ENCODE assay signal across 10 cellular contexts in the genomic region with DNA sequence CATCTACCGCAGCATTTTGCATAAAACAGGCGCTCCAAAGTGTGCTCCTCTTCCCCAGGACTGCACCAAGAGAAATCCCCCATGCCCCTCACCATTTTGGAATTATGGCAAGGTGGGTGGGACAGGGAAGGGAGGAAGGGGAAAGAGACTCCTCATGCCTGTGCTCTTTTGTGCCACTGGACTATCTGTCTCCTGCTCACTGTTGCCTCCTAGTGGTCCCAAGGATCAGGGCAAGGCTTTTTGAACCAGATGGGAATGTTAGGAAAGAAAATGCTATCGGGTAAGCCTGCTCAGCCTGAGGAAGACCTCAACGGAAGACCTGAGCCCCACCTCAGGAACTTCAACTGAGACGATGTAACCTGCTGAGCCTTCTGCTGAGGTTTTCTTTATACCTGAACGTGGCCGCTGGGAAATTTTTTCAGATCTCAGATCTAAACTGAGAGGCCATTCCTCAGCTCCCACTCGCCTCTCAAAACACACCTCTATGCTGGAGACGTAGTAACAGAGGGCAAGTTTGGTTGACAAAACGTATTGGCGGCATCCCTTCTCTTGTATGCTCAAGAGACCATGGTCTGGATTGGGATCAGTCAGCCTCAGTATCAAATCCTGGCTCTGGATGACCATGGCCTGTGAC. TPM values are rescaled to one million over a fixed set of nuclear protein-coding genes. Genes with fewer than 3 reads are reported as not detected.
DNase-seq lines count a peak whose midpoint lies in the region; ATAC-seq and TF ChIP-seq lines count a peak whose summit lies in the region.
"Had no signal": no experiment of that assay in that cellular context is flagged by ENCODE, and none has a peak within 500 bp of the region (broad histone marks: within the 10 kb centered on the region; RNA-seq: fewer than 3 reads in every experiment).

No MANE protein-coding gene starts in this region.

- H4K20me1 ChIP-seq in GM23338 (replicated peaks; ENCODE audit: insufficient read depth): no peaks in the 10 kb centered on the region; the same call in 1 of the 2 replicates

- H3F3A ChIP-seq in GM23338 (replicated peaks; ENCODE audit: low read depth): no peaks in the 10 kb centered on the region

- H3K27ac ChIP-seq in GM23338 (ENCODE audit: low read depth) (no peak overlapping the region), iPS DF 6.9 (ENCODE audit: low read length) (no peak overlapping the region)

- WGBS in iPS DF 6.9 (ENCODE audit: insufficient coverage, insufficient read length): no CpG with 5 or more reads among the region's 11 CpGs

- no peaks in the 10 kb centered on the region for H3K27me3 ChIP-seq in GM23338 (ENCODE audit: insufficient read depth)
- H3K27me3 ChIP-seq in iPS DF 6.9 (ENCODE audit: control insufficient read depth, insufficient read depth, low read length): no peaks in the 10 kb centered on the region

- no peaks in the 10 kb centered on the region for H3K9me2 ChIP-seq in GM23338 (ENCODE audit: insufficient read depth)

- intact Hi-C loops in CD14-positive monocyte (cut with micrococcal nuclease): no loop called here

- H3K27ac Mint-ChIP-seq in CD14-positive monocyte (no peak overlapping the region), GM23338 (no peak overlapping the region)
- no peak overlapping the region for H3K27ac Mint-ChIP-seq in activated naive CD8-positive, alpha-beta T cell treated with anti-CD3 and anti-CD28 coated beads, Interleukin-2, amount 50 U/mL, for 24 hours
- H3K27ac Mint-ChIP-seq: natural killer cell treated with Interleukin-12 subunit alpha and Interleukin-12 subunit beta and Interleukin-15 and Interleukin-18, amount 100 ng/mL, for 72 hours had no signal

- no peaks in the 10 kb centered on the region for H3K79me2 ChIP-seq in GM23338 (replicated peaks; ENCODE audit: insufficient read depth)

- H3K36me3 ChIP-seq in GM23338 (ENCODE audit: insufficient read depth): no peaks in the 10 kb centered on the region
- no peaks in the 10 kb centered on the region for H3K36me3 ChIP-seq in iPS DF 6.9 (ENCODE audit: control insufficient read depth, insufficient read depth, low read length)

- peak; percentile 91 for ATAC-seq in GM23338
- ATAC-seq in activated naive CD8-positive, alpha-beta T cell treated with anti-CD3 and anti-CD28 coated beads, Interleukin-2, amount 50 U/mL, for 24 hours: no peak

- no peaks in the 10 kb centered on the region for H3K4me1 ChIP-seq in GM23338 (ENCODE audit: insufficient read depth)
- H3K4me1 ChIP-seq in iPS DF 6.9 (ENCODE audit: control insufficient read depth, insufficient read depth, low read length): no peaks in the 10 kb centered on the region

- H3K9me3 ChIP-seq in iPS DF 6.9 (ENCODE audit: control insufficient read depth, insufficient read depth, low read length): no peaks in the 10 kb centered on the region

- H3K27me3 Mint-ChIP-seq in CD14-positive monocyte (ENCODE audit: low read depth in 3 of 3): peaks cover 1 to 7% (median 4%) of the 10 kb centered on the region in 3 donors
- H3K27me3 Mint-ChIP-seq in GM23338 (ENCODE audit: insufficient read depth, low read depth, poor library complexity): peaks cover 2% of the 10 kb centered on the region
- H3K27me3 Mint-ChIP-seq in activated naive CD8-positive, alpha-beta T cell treated with anti-CD3 and anti-CD28 coated beads, Interleukin-2, amount 50 U/mL, for 24 hours: peaks cover 4% of the 10 kb centered on the region

- no peak overlapping the region for H3K4me2 ChIP-seq in GM23338

- peak; percentile 91 for TF ChIP-seq CTCF in CD14-positive monocyte (IDR thresholded peaks at IDR 0.05)
- peak; percentile 84 to 92 for TF ChIP-seq CTCF in GM23338 (conservative IDR thresholded peaks at IDR 0.05; ENCODE audit: low read depth in 2 of 2)

- H3K4me1 Mint-ChIP-seq in CD14-positive monocyte (no peaks in the 10 kb centered on the region), GM23338 (peaks cover 2% of the 10 kb centered on the region; the same call in 1 of the 3 replicates)
- no peaks in the 10 kb centered on the region for H3K4me1 Mint-ChIP-seq in activated naive CD8-positive, alpha-beta T cell treated with anti-CD3 and anti-CD28 coated beads, Interleukin-2, amount 50 U/mL, for 24 hours
- H3K4me1 Mint-ChIP-seq: IgD-negative memory B cell had no signal

- no peak overlapping the region for H3K4me3 ChIP-seq in GM23338
- no peak overlapping the region for H3K4me3 ChIP-seq in iPS DF 6.9 (ENCODE audit: low read length)

- H3K36me3 Mint-ChIP-seq in CD14-positive monocyte (no peaks in the 10 kb centered on the region), GM23338 (ENCODE audit: low read depth) (no peaks in the 10 kb centered on the region)
- no peaks in the 10 kb centered on the region for H3K36me3 Mint-ChIP-seq in activated naive CD8-positive, alpha-beta T cell treated with anti-CD3 and anti-CD28 coated beads, Interleukin-2, amount 50 U/mL, for 24 hours (ENCODE audit: low read depth)
- H3K36me3 Mint-ChIP-seq: IgD-negative memory B cell; natural killer cell treated with Interleukin-12 subunit alpha and Interleukin-12 subunit beta and Interleukin-15 and Interleukin-18, amount 100 ng/mL, for 72 hours had no signal

- H2AFZ ChIP-seq in GM23338: no peak overlapping the region

- H3K9me3 Mint-ChIP-seq in CD14-positive monocyte (peaks cover 0 to 3% (median 0%) of the 10 kb centered on the region in 7 donors), GM23338 (no peaks in the 10 kb centered on the region)
- H3K9me3 Mint-ChIP-seq in activated naive CD8-positive, alpha-beta T cell treated with anti-CD3 and anti-CD28 coated beads, Interleukin-2, amount 50 U/mL, for 24 hours: no peaks in the 10 kb centered on the region
- H3K9me3 Mint-ChIP-seq: IgD-negative memory B cell; natural killer cell treated with Interleukin-12 subunit alpha and Interleukin-12 subunit beta and Interleukin-15 and Interleukin-18, amount 100 ng/mL, for 72 hours had no signal

- no peak overlapping the region for H3K4me3 Mint-ChIP-seq in CD14-positive monocyte
- no peak overlapping the region for H3K4me3 Mint-ChIP-seq in GM23338
- no peak overlapping the region for H3K4me3 Mint-ChIP-seq in activated naive CD8-positive, alpha-beta T cell treated with anti-CD3 and anti-CD28 coated beads, Interleukin-2, amount 50 U/mL, for 24 hours
- H3K4me3 Mint-ChIP-seq: IgD-negative memory B cell; natural killer cell treated with Interleukin-12 subunit alpha and Interleukin-12 subunit beta and Interleukin-15 and Interleukin-18, amount 100 ng/mL, for 72 hours had no signal

- no peak for DNase-seq in CD14-positive monocyte (ENCODE audit: low spot score)
- DNase-seq in GM23338 (ENCODE audit: low spot score): peak; percentile 78
- peak; percentile 65 for DNase-seq in OCI-M1 (lab: John Stamatoyannopoulos, UW)
- DNase-seq in activated naive CD8-positive, alpha-beta T cell treated with anti-CD3 and anti-CD28 coated beads, Interleukin-2, amount 50 U/mL, for 24 hours: peak; percentile 55
- peak; percentile 66 for DNase-seq in iPS DF 6.9 (ENCODE audit: low read depth, low spot score)
- DNase-seq in stimulated activated CD4-positive, alpha-beta T cell treated with anti-CD3 and anti-CD28 coated beads, Interleukin-4, amount 100 ng/mL, for 1 hour: peak; percentile 30
- DNase-seq in NCI-H526 treated with DMSO at 0.1 percent for 48 hours (lab: John Stamatoyannopoulos, UW): no peak
- DNase-seq in occipital lobe (lab: John Stamatoyannopoulos, UW): no peak

TF ChIP-seq in GM23338, 12 proteins besides CTCF, POLR2A, EP300 and RAD21 (continues in another document):
- TF ChIP-seq EZH2phosphoT487 (IDR thresholded peaks at IDR 0.05; ENCODE audit: unreplicated experiment): no peak
- TF ChIP-seq EZH2 (IDR thresholded peaks at IDR 0.05; ENCODE audit: low read depth, unreplicated experiment): no peak
- TF ChIP-seq JUNB (IDR thresholded peaks at IDR 0.05; ENCODE audit: unreplicated experiment): no peak
- no peak for TF ChIP-seq POLR2AphosphoS5 (IDR thresholded peaks at IDR 0.05; ENCODE audit: low read depth)
- TF ChIP-seq ZNF331 (CRISPR knock-in tag; IDR thresholded peaks at IDR 0.05; ENCODE audit: low read depth): no peak

RNA-seq across cellular contexts. Expression of a gene that starts 58.3 kb away (rescaled TPM):
- polyA plus RNA-seq in CD14-positive monocyte: not detected
- not detected in 2 replicates for total RNA-seq in GM23338 (2014; rRNA removed; shearing (Covaris generic))
- polyA plus RNA-seq in GM23338 (2016; fragmentation: Nextera tagmentation; extraction: Ambion mirVana): not detected in 2 replicates
- total RNA-seq in occipital lobe: not detected
- total RNA-seq: natural killer cell treated with Interleukin-12 subunit alpha and Interleukin-12 subunit beta and Interleukin-15 and Interleukin-18, amount 100 ng/mL, for 72 hours had no signal

Comparison
In these comparisons a context has a peak if more than half of its experiments do, and no peak if none do; other contexts are left out.
1. DNase-seq: peak in GM23338 (single experiment), OCI-M1 (single experiment), activated naive CD8-positive, alpha-beta T cell treated with anti-CD3 and anti-CD28 coated beads, Interleukin-2, amount 50 U/mL, for 24 hours (single experiment), iPS DF 6.9 (single experiment) and stimulated activated CD4-positive, alpha-beta T cell treated with anti-CD3 and anti-CD28 coated beads, Interleukin-4, amount 100 ng/mL, for 1 hour (single experiment); none in CD14-positive monocyte (single experiment), NCI-H526 treated with DMSO at 0.1 percent for 48 hours (single experiment) and occipital lobe (single experiment).